In genomic region chr13:29255567-29255966, GRCh38 we compare ENCODE assay signal across 38 cellular contexts.
"Had no signal": no experiment of that assay in that cellular context is flagged by ENCODE, and none has a peak within 500 bp of the region (broad histone marks: within the 10 kb centered on the region; RNA-seq: fewer than 3 reads in every experiment).

No MANE protein-coding gene starts in this region.

- H3K9me3 ChIP-seq: Peyer's patch, SJSA1, SK-N-SH had no signal

- H3K4me2 ChIP-seq: SK-N-SH had no signal

- H3K36me3 ChIP-seq: brain microvascular endothelial cell, Peyer's patch, SJSA1 had no signal

- H3K9ac ChIP-seq: SK-N-SH had no signal

- DNase-seq: activated CD4-positive, alpha-beta T cell treated with anti-CD3 and anti-CD28 coated beads, Interleukin-2, amount 10 ng/mL, durations not matched to agents 24 days and 14 days; activated CD4-positive, alpha-beta T cell treated with anti-CD3 and anti-CD28 coated beads, Interleukin-2, amount 50 U/mL, for 4 hours; activated CD8-positive, alpha-beta T cell treated with anti-CD3 and anti-CD28 coated beads for 36 hours; activated effector memory CD4-positive, alpha-beta T cell treated with anti-CD3 and anti-CD28 coated beads, Interleukin-2, amount 50 U/mL, for 16 hours; activated naive CD4-positive, alpha-beta T cell; activated naive CD4-positive, alpha-beta T cell treated with anti-CD3 and anti-CD28 coated beads, Interleukin-2, amount 50 U/mL, for 16 hours; activated naive CD8-positive, alpha-beta T cell treated with anti-CD3 and anti-CD28 coated beads for 36 hours; activated T-cell treated with anti-CD3 and anti-CD28 coated beads, Interleukin-2, amount 50 U/mL, for 1 hour; activated T-cell treated with anti-CD3 and anti-CD28 coated beads, Interleukin-2, amount 50 U/mL, for 72 hours; amniotic stem cell; aorta; brain microvascular endothelial cell; central memory CD4-positive, alpha-beta T cell; Kasumi-1; KBM-7; MM.1S; MV-4-11; NCI-H1092 treated with DMSO at 0.1 percent for 48 hours; NCI-H1417; NCI-H146; NCI-H187; NCI-H2029 treated with DMSO at 0.1 percent for 48 hours; NCI-H2107; NCI-H226; NCI-H446 treated with DMSO at 0.1 percent for 48 hours; NCI-H524; NCI-H69; PC-3; Peyer's patch; RPMI8226; SHP77 treated with DMSO at 0.1 percent for 48 hours; SK-N-SH; SW 1271; T-helper 1 cell; T-helper 2 cell; T-helper 9 cell had no signal

- ATAC-seq: activated CD8-positive, alpha-beta T cell treated with anti-CD3 and anti-CD28 coated beads for 36 hours; activated T-cell treated with anti-CD3 and anti-CD28 coated beads, Interleukin-2, amount 50 U/mL, for 72 hours; activated T-helper 17 cell treated with anti-CD3 and anti-CD28 coated beads, Interleukin-2, amount 50 U/mL, for 72 hours; PC-3 had no signal

- H3K27me3 ChIP-seq: brain microvascular endothelial cell, Peyer's patch, SJSA1 had no signal

- H3K4me3 ChIP-seq: Peyer's patch, SJSA1 had no signal

- H3K27ac ChIP-seq: brain microvascular endothelial cell, Peyer's patch, SJSA1 had no signal

- H3K9me2 ChIP-seq: SK-N-SH had no signal

- H3K4me1 ChIP-seq: Peyer's patch, SJSA1 had no signal
